ENCODE assay signal across 24 cellular contexts in the genomic region with DNA sequence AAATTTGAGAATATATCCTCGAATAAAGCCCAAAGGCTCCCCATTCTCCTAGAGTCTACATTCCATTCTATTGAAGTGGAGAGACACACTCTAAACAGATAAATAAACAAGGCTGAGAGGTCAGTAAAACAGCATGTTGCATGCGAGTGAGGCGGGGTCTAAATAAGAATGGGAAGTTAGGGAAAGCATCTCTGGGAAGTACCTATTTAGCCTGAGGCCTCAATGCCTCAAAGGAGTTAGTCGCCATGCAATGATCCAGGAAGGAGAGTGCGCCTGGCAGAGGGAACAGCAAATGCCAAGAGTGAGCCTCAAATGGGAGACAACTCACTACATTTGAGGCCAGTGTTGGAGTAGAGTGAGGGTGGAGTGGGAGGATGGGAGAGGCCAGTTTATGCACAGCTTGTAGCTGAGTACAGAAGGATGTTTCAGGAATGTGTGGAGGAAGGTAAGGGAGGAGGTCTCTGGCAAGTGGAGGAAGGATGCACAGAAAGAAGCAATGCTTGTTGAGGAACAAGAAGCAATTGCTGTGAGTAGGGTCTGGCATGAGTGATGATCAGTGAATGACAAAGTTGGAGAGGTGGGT. TPM values are rescaled to one million over a fixed set of nuclear protein-coding genes. Genes with fewer than 3 reads are reported as not detected.
DNase-seq lines count a peak whose midpoint lies in the region; ATAC-seq, FAIRE-seq and TF ChIP-seq lines count a peak whose summit lies in the region.
"Had no signal": no experiment of that assay in that cellular context is flagged by ENCODE, and none has a peak within 500 bp of the region (broad histone marks: within the 10 kb centered on the region; RNA-seq: fewer than 3 reads in every experiment).

No MANE protein-coding gene starts in this region.

- no peaks in the 10 kb centered on the region for H3K79me1 ChIP-seq in IMR-90 (ENCODE audit: low read depth in 1 of 2, low read length in 2 of 2)

- H3K4me3 ChIP-seq in IMR-90 (ENCODE audit: insufficient read depth, low read depth, low read length) (no peak overlapping the region), bronchial epithelial cell (ENCODE audit: low read depth, low read length) (no peak overlapping the region)
- H3K4me3 ChIP-seq: GM12878 had no signal

- dilution Hi-C loops in IMR-90 (cut with HindIII; ENCODE audit: low sequenced_read_pairs, unreplicated experiment): no loop called here

- H3K9me3 ChIP-seq in IMR-90 (ENCODE audit: control insufficient read depth, insufficient read depth, low read length): peaks cover 7% of the 10 kb centered on the region; the same call in 1 of the 2 replicates

- no peak overlapping the region for H3K4ac ChIP-seq in IMR-90 (ENCODE audit: low read depth, low read length)

- H2AK9ac ChIP-seq in IMR-90 (replicated peaks; ENCODE audit: low read depth, low read length, poor library complexity): no peak overlapping the region

- WGBS in IMR-90 (ENCODE audit: extremely low coverage in 2 of 2, insufficient read length in 1 of 2), 2 experiments: 84% methylated on average over 4 of the region's 5 CpGs; no CpG with 5 or more reads in 1 of the 2 experiments

- H3K9ac ChIP-seq in IMR-90 (ENCODE audit: low read depth, low read length): no peak overlapping the region

- peak; percentile 40; the same call in 1 of the 2 replicates for ATAC-seq in IMR-90 (ENCODE audit: low read depth)
- ATAC-seq in HG02678 (IDR thresholded peaks at IDR 0.05; ENCODE audit: unreplicated experiment): no peak
- ATAC-seq: GM12878, SK-N-SH treated with all-trans-retinoic acid at 6 μM for 48 hours had no signal

- H3K4me1 ChIP-seq in IMR-90 (ENCODE audit: control insufficient read depth, insufficient read depth, low read length): no peaks in the 10 kb centered on the region

- H3K4me2 ChIP-seq in IMR-90 (ENCODE audit: low read depth, low read length): no peak overlapping the region

- no peak overlapping the region for H3K27ac ChIP-seq in IMR-90 (ENCODE audit: insufficient read depth, low read length)

- H4K91ac ChIP-seq in IMR-90 (ENCODE audit: insufficient read depth, low read depth, low read length): no peak overlapping the region

- no peaks in the 10 kb centered on the region for H4K20me1 ChIP-seq in IMR-90 (ENCODE audit: insufficient read depth, low read length)

- intact Hi-C loops in IMR-90 (cut with micrococcal nuclease): no loop called here
- intact Hi-C loops in activated T-helper 1 cell treated with anti-CD3 and anti-CD28 coated beads, Interleukin-12 subunit alpha, Interleukin-12 subunit beta, Interleukin-2, Interleukin-4 antibody, amounts not matched to agents 30 ng/mL and 10 ng/mL and 1 ng/mL, durations not matched to agents 14 hours and 24 hours and 36 hours (cut with micrococcal nuclease): no loop called here

- H3K4me3 Mint-ChIP-seq in activated T-helper 1 cell treated with anti-CD3 and anti-CD28 coated beads, Interleukin-12 subunit alpha, Interleukin-12 subunit beta, Interleukin-2, Interleukin-4 antibody, amounts not matched to agents 30 ng/mL and 10 ng/mL and 1 ng/mL, durations not matched to agents 14 hours and 24 hours and 36 hours: no peak overlapping the region
- H3K4me3 Mint-ChIP-seq: CD14-positive monocyte, H9 had no signal

- CTCF ChIA-PET in IMR-90 (lab: Yijun Ruan, JAX): interaction anchor here (0.8 to 1.5 kb wide), 2 partner anchors 11 to 36 kb away, joined by 3 to 4 read pairs; no protein-coding TSS in a partner anchor

- TF ChIP-seq CTCF in IMR-90 (conservative IDR thresholded peaks at IDR 0.05; ENCODE audit: low read depth, low read length) (no peak), bronchial epithelial cell (IDR thresholded peaks at IDR 0.05; ENCODE audit: insufficient read depth, low read length, severe bottlenecking) (no peak)

- H3K27me3 ChIP-seq in IMR-90 (ENCODE audit: control insufficient read depth, insufficient read depth, low read length): no peaks in the 10 kb centered on the region; the same call in 1 of the 2 replicates
- H3K27me3 ChIP-seq in bronchial epithelial cell (ENCODE audit: control insufficient read depth, insufficient read depth, low read length): no peaks in the 10 kb centered on the region

- FAIRE-seq in bronchial epithelial cell (lab: Jason Lieb, UNC): peak; percentile 64
- FAIRE-seq: GM12878, GM19239 had no signal

- TF ChIP-seq RAD21 in IMR-90 (IDR thresholded peaks at IDR 0.05; ENCODE audit: low read length): no peak

- no peak overlapping the region for H2AK5ac ChIP-seq in IMR-90 (ENCODE audit: low read depth, low read length)

- H2BK120ac ChIP-seq in IMR-90 (ENCODE audit: low read depth, low read length): no peak overlapping the region

- no peak overlapping the region for H2BK20ac ChIP-seq in IMR-90 (ENCODE audit: low read depth, low read length)

- no peak overlapping the region for H2BK15ac ChIP-seq in IMR-90 (ENCODE audit: low read depth, low read length)

- no peaks in the 10 kb centered on the region for H3K36me3 Mint-ChIP-seq in activated T-helper 1 cell treated with anti-CD3 and anti-CD28 coated beads, Interleukin-12 subunit alpha, Interleukin-12 subunit beta, Interleukin-2, Interleukin-4 antibody, amounts not matched to agents 30 ng/mL and 10 ng/mL and 1 ng/mL, durations not matched to agents 14 hours and 24 hours and 36 hours (ENCODE audit: low read depth)

- no TSS peak for BruUV-seq in IMR-90 (replicated peaks; lab: Mats Ljungman, UMichigan)

- H4K5ac ChIP-seq in IMR-90 (ENCODE audit: low read depth, low read length): no peak overlapping the region

- no peak overlapping the region for H3K56ac ChIP-seq in IMR-90 (ENCODE audit: extremely low read depth, insufficient read depth, low read length)

- no peak overlapping the region for H3K18ac ChIP-seq in IMR-90 (ENCODE audit: low read depth, low read length)

- no peaks in the 10 kb centered on the region for H3K9me3 Mint-ChIP-seq in activated T-helper 1 cell treated with anti-CD3 and anti-CD28 coated beads, Interleukin-12 subunit alpha, Interleukin-12 subunit beta, Interleukin-2, Interleukin-4 antibody, amounts not matched to agents 30 ng/mL and 10 ng/mL and 1 ng/mL, durations not matched to agents 14 hours and 24 hours and 36 hours

- H3K14ac ChIP-seq in IMR-90 (replicated peaks; ENCODE audit: low read depth, low read length): no peak overlapping the region

- H4K8ac ChIP-seq in IMR-90 (ENCODE audit: low read depth in 2 of 2, low read length in 2 of 2): no peak overlapping the region

- no peak for TF ChIP-seq POLR2A in IMR-90 (IDR thresholded peaks at IDR 0.05; ENCODE audit: low read depth, low read length)

- in situ Hi-C loops in IMR-90 (cut with MboI; ENCODE audit: low sequenced_read_pairs): no loop called here

- peaks cover 3% of the 10 kb centered on the region for H3K27me3 Mint-ChIP-seq in activated T-helper 1 cell treated with anti-CD3 and anti-CD28 coated beads, Interleukin-12 subunit alpha, Interleukin-12 subunit beta, Interleukin-2, Interleukin-4 antibody, amounts not matched to agents 30 ng/mL and 10 ng/mL and 1 ng/mL, durations not matched to agents 14 hours and 24 hours and 36 hours (ENCODE audit: insufficient read depth)

- POLR2A ChIA-PET in IMR-90 (lab: Charles Lee; ENCODE audit: unreplicated experiment): no interaction called here

- H2AFZ ChIP-seq in IMR-90 (replicated peaks; ENCODE audit: low read length, poor library complexity): peak overlapping the region; percentile 44

- DNase-seq in EL (peak; percentile 32), IMR-90 (peak; percentile 4), bronchial epithelial cell (ENCODE audit: low read depth) (peak; percentile 28), kidney tubule cell (ENCODE audit: low spot score) (peak; percentile 23), medulla oblongata (ENCODE audit: extremely low spot score) (no peak)
- DNase-seq in stimulated activated CD4-positive, alpha-beta T cell treated with anti-CD3 and anti-CD28 coated beads, Interleukin-15, amount 100 ng/mL, for 24 hours: no peak
- DNase-seq in activated T-helper 1 cell treated with anti-CD3 and anti-CD28 coated beads, Interleukin-12 subunit alpha, Interleukin-12 subunit beta, Interleukin-2, Interleukin-4 antibody, amounts not matched to agents 30 ng/mL and 10 ng/mL and 1 ng/mL, durations not matched to agents 14 hours and 24 hours and 36 hours (ENCODE audit: low spot score): no peak
- DNase-seq: 8988T, COR-L47, H9, NCI-H1105, NCI-H2081, NCI-H510A treated with DMSO at 0.1 percent for 48 hours, NCI-H774, OCI-M1, RPMI8226, SHP77 treated with DMSO at 0.1 percent for 48 hours had no signal

- H3K36me3 ChIP-seq in IMR-90 (ENCODE audit: control insufficient read depth, insufficient read depth, low read length): no peaks in the 10 kb centered on the region
- H3K36me3 ChIP-seq in bronchial epithelial cell (ENCODE audit: control insufficient read depth, insufficient read depth, low read length): no peaks in the 10 kb centered on the region

- peaks cover 4% of the 10 kb centered on the region for H3K9me1 ChIP-seq in IMR-90 (ENCODE audit: insufficient read depth, low read length)

- no peak overlapping the region for H3K27ac Mint-ChIP-seq in activated T-helper 1 cell treated with anti-CD3 and anti-CD28 coated beads, Interleukin-12 subunit alpha, Interleukin-12 subunit beta, Interleukin-2, Interleukin-4 antibody, amounts not matched to agents 30 ng/mL and 10 ng/mL and 1 ng/mL, durations not matched to agents 14 hours and 24 hours and 36 hours
- H3K27ac Mint-ChIP-seq: H9 had no signal

- no peaks in the 10 kb centered on the region for H3K4me1 Mint-ChIP-seq in activated T-helper 1 cell treated with anti-CD3 and anti-CD28 coated beads, Interleukin-12 subunit alpha, Interleukin-12 subunit beta, Interleukin-2, Interleukin-4 antibody, amounts not matched to agents 30 ng/mL and 10 ng/mL and 1 ng/mL, durations not matched to agents 14 hours and 24 hours and 36 hours (ENCODE audit: low read depth)

- H3K23ac ChIP-seq in IMR-90 (ENCODE audit: low read depth, low read length): no peak overlapping the region; the same call in 1 of the 2 replicates

- H2BK5ac ChIP-seq in IMR-90 (ENCODE audit: low read depth, low read length, poor library complexity, severe bottlenecking): no peak overlapping the region

TF ChIP-seq in IMR-90, 13 proteins besides CTCF, POLR2A, EP300 and RAD21:
- no peak for TF ChIP-seq MXI1 (IDR thresholded peaks at IDR 0.05; ENCODE audit: borderline replicate concordance, low read depth, low read length)
- TF ChIP-seq RFX5 (IDR thresholded peaks at IDR 0.05; ENCODE audit: low read depth, low read length): no peak
- TF ChIP-seq RCOR1 (IDR thresholded peaks at IDR 0.05; ENCODE audit: insufficient replicate concordance, low read length): no peak
- no peak for TF ChIP-seq CEBPB (IDR thresholded peaks at IDR 0.05; ENCODE audit: low read depth, low read length)
- TF ChIP-seq NFE2L2 (IDR thresholded peaks at IDR 0.05; ENCODE audit: low read depth, low read length): no peak

RNA-seq across cellular contexts. Expression of a gene that starts 52.3 kb away (rescaled TPM):
- total RNA-seq in IMR-90 (2012; rRNA removed) (not detected in 2 replicates), bronchial epithelial cell (0.51 TPM in 1 of 2 replicates, not detected in the other)
- polyA plus RNA-seq in IMR-90 (2012; rRNA removed): not detected in 2 replicates
- polyA plus RNA-seq in IMR-90 (2012; cell fraction: cytosol; rRNA removed): not detected in 2 replicates
- not detected in 2 replicates for polyA plus RNA-seq in IMR-90 (2012; cell fraction: nucleus; rRNA removed; ENCODE audit: low replicate concordance)
- not detected in 2 replicates for total RNA-seq in activated T-helper 1 cell treated with anti-CD3 and anti-CD28 coated beads, Interleukin-12 subunit alpha, Interleukin-12 subunit beta, Interleukin-2, Interleukin-4 antibody, amounts not matched to agents 30 ng/mL and 10 ng/mL and 1 ng/mL, durations not matched to agents 14 hours and 24 hours and 36 hours
- total RNA-seq: GM12878, LHCN-M2 had no signal
- polyA plus RNA-seq: AG04450, GM12878 had no signal

Comparison
In these comparisons a context has a peak if more than half of its experiments do, and no peak if none do; other contexts are left out.
1. DNase-seq: peak in EL (single experiment), IMR-90 (single experiment), bronchial epithelial cell (single experiment) and kidney tubule cell (single experiment); none in medulla oblongata (single experiment), stimulated activated CD4-positive, alpha-beta T cell treated with anti-CD3 and anti-CD28 coated beads, Interleukin-15, amount 100 ng/mL, for 24 hours (single experiment) and activated T-helper 1 cell treated with anti-CD3 and anti-CD28 coated beads, Interleukin-12 subunit alpha, Interleukin-12 subunit beta, Interleukin-2, Interleukin-4 antibody, amounts not matched to agents 30 ng/mL and 10 ng/mL and 1 ng/mL, durations not matched to agents 14 hours and 24 hours and 36 hours (single experiment).